Comparison of ENCODE assay signal across 14 cellular contexts in the genomic region with DNA sequence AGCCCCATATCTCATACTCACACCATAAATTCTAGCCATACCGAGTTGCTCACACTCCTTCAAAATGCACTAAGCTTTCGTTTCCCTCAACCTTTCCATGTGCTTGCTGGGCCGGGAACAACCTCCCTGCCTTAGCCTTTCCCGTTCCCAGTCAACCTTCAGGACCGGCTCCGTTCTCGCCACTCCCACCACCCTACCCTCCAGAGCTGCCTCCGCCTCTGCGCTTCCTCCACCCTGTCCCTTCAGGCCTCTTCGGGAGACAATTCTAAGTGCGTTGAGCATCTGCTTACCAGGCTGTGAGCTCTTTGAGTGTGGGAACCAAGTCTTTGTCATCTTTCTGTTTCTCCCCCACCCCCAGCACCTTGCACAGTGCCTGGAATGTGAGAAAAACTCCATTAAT. TPM values are rescaled to one million over a fixed set of nuclear protein-coding genes. Genes with fewer than 3 reads are reported as not detected.
A peak's percentile ranks its signal among the peaks of the same experiment; 100 is the strongest.
DNase-seq lines count a peak whose midpoint lies in the region; ATAC-seq and TF ChIP-seq lines count a peak whose summit lies in the region.
"Had no signal": no experiment of that assay in that cellular context is flagged by ENCODE, and none has a peak within 500 bp of the region (broad histone marks: within the 10 kb centered on the region; RNA-seq: fewer than 3 reads in every experiment).

No MANE protein-coding gene starts in this region.

- H4K20me1 ChIP-seq in GM23338 (replicated peaks; ENCODE audit: insufficient read depth) (no peaks in the 10 kb centered on the region), OCI-LY7 (ENCODE audit: insufficient read depth, low read length) (no peaks in the 10 kb centered on the region), PC-3 (ENCODE audit: low read length) (no peaks in the 10 kb centered on the region)

- H3K79me2 ChIP-seq in GM23338 (replicated peaks; ENCODE audit: insufficient read depth) (no peaks in the 10 kb centered on the region), OCI-LY7 (ENCODE audit: insufficient read depth, low read depth, low read length) (no peaks in the 10 kb centered on the region; the same call in 1 of the 2 replicates), PC-3 (ENCODE audit: low read length) (no peaks in the 10 kb centered on the region)

- POLR2A ChIA-PET in OCI-LY7 (lab: Charles Lee) (interaction anchor here (2.0 to 3.6 kb wide), 2 partner anchors 21 to 27 kb away, joined by 7 to 43 read pairs; no protein-coding TSS in a partner anchor), PC-3 (lab: Charles Lee; ENCODE audit: unreplicated experiment) (interaction anchor here (0.6 kb wide), 1 partner anchor 875 kb away, joined by 9 read pairs; a partner anchor contains a TSS)

- no peaks in the 10 kb centered on the region for H3K9me2 ChIP-seq in GM23338 (ENCODE audit: insufficient read depth)
- H3K9me2 ChIP-seq in OCI-LY7 (ENCODE audit: insufficient read depth, low read length), result no peaks in the 10 kb centered on the region
- no peaks in the 10 kb centered on the region for H3K9me2 ChIP-seq in PC-3 (replicated peaks; ENCODE audit: low read length)

- H3K27ac ChIP-seq in GM23338 (ENCODE audit: low read depth), result no peak overlapping the region
- peak overlapping the region; percentile 46 for H3K27ac ChIP-seq in OCI-LY7 (ENCODE audit: low read depth, low read length, poor library complexity, severe bottlenecking)
- H3K27ac ChIP-seq in sigmoid colon, result peak overlapping the region in 3 of 4 donors; percentile 21 to 61 (median 47)
- H3K27ac ChIP-seq in PC-3 (ENCODE audit: low read length), result no peak overlapping the region
- H3K27ac ChIP-seq: GM23248 had no signal

- H3K27me3 Mint-ChIP-seq in GM23338 (ENCODE audit: insufficient read depth, low read depth, poor library complexity) (peaks cover 20% of the 10 kb centered on the region), glutamatergic neuron (ENCODE audit: unreplicated experiment) (peaks cover 29% of the 10 kb centered on the region)
- H3K27me3 Mint-ChIP-seq: CD4-positive, alpha-beta T cell had no signal

- peaks cover 23% of the 10 kb centered on the region for H3K4me1 Mint-ChIP-seq in GM23338
- peaks cover 63% of the 10 kb centered on the region for H3K4me1 Mint-ChIP-seq in glutamatergic neuron (ENCODE audit: low read depth, unreplicated experiment)

- no peaks in the 10 kb centered on the region for H3K36me3 Mint-ChIP-seq in GM23338 (ENCODE audit: low read depth)
- no peaks in the 10 kb centered on the region for H3K36me3 Mint-ChIP-seq in glutamatergic neuron (ENCODE audit: unreplicated experiment)

- H3K4me3 ChIP-seq in GM23338, result no peak overlapping the region
- H3K4me3 ChIP-seq in OCI-LY7 (ENCODE audit: low read depth, low read length, poor library complexity, severe bottlenecking), result no peak overlapping the region
- no peak overlapping the region for H3K4me3 ChIP-seq in sigmoid colon
- no peak overlapping the region for H3K4me3 ChIP-seq in PC-3 (ENCODE audit: low read length)
- H3K4me3 ChIP-seq: GM23248 had no signal

- H3K36me3 ChIP-seq in GM23338 (ENCODE audit: insufficient read depth) (no peaks in the 10 kb centered on the region), OCI-LY7 (ENCODE audit: insufficient read depth, low read length) (peaks cover 18% of the 10 kb centered on the region; the same call in 1 of the 2 replicates), sigmoid colon (no peaks in the 10 kb centered on the region), PC-3 (ENCODE audit: low read depth, low read length) (no peaks in the 10 kb centered on the region)

- no peak overlapping the region for H3K27ac Mint-ChIP-seq in GM23338
- H3K27ac Mint-ChIP-seq in glutamatergic neuron (ENCODE audit: unreplicated experiment), result peak overlapping the region; percentile 95
- H3K27ac Mint-ChIP-seq: B cell; CD4-positive, alpha-beta T cell had no signal

- WGBS in sigmoid colon, 2 donors, result 58 to 81% methylated on average over 11 of the region's 11 CpGs

- H3K27me3 ChIP-seq in GM23338 (ENCODE audit: insufficient read depth), result no peaks in the 10 kb centered on the region
- H3K27me3 ChIP-seq in sigmoid colon, result no peaks in the 10 kb centered on the region
- H3K27me3 ChIP-seq in PC-3 (ENCODE audit: low read length), result peaks cover 58% of the 10 kb centered on the region

- H2AFZ ChIP-seq in GM23338 (no peak overlapping the region), OCI-LY7 (ENCODE audit: low read length) (no peak overlapping the region), PC-3 (ENCODE audit: low read length) (no peak overlapping the region)
- H2AFZ ChIP-seq: GM23248 had no signal

- TF ChIP-seq CTCF in GM23338 (conservative IDR thresholded peaks at IDR 0.05; ENCODE audit: low read depth in 2 of 2), result no peak
- TF ChIP-seq CTCF in OCI-LY7 (conservative IDR thresholded peaks at IDR 0.05; ENCODE audit: low read length), result no peak
- TF ChIP-seq CTCF in glutamatergic neuron (IDR thresholded peaks at IDR 0.05; ENCODE audit: partially characterized antibody, unreplicated experiment), result no peak
- TF ChIP-seq CTCF in sigmoid colon (IDR thresholded peaks at IDR 0.05), result no peak
- TF ChIP-seq CTCF in PC-3 (conservative IDR thresholded peaks at IDR 0.05; ENCODE audit: low read depth, low read length), result no peak

- H3K4me3 Mint-ChIP-seq in GM23338, result no peak overlapping the region
- H3K4me3 Mint-ChIP-seq in glutamatergic neuron (ENCODE audit: unreplicated experiment), result peak overlapping the region; percentile 55
- H3K4me3 Mint-ChIP-seq: B cell; CD4-positive, alpha-beta T cell had no signal

- no peak for TF ChIP-seq EP300 in sigmoid colon (IDR thresholded peaks at IDR 0.05)

- H3F3A ChIP-seq in GM23338 (replicated peaks; ENCODE audit: low read depth) (no peaks in the 10 kb centered on the region), PC-3 (ENCODE audit: low read length, unreplicated experiment) (no peaks in the 10 kb centered on the region)

- intact Hi-C loops in OCI-LY7 (cut with micrococcal nuclease; ENCODE audit: unreplicated experiment), result no loop called here
- intact Hi-C loops in sigmoid colon (cut with DNase I), result loop anchor here (5.0 kb wide), 1 partner anchor 91 kb away; no protein-coding TSS in a partner anchor
- intact Hi-C loops in PC-3 (cut with micrococcal nuclease), result no loop called here

- peaks cover 17% of the 10 kb centered on the region for H3K4me1 ChIP-seq in GM23338 (ENCODE audit: insufficient read depth)
- peaks cover 70% of the 10 kb centered on the region for H3K4me1 ChIP-seq in OCI-LY7 (ENCODE audit: insufficient read depth, low read length, poor library complexity, severe bottlenecking)
- peaks cover 0 to 38% (median 21%) of the 10 kb centered on the region in 4 donors for H3K4me1 ChIP-seq in sigmoid colon
- H3K4me1 ChIP-seq in PC-3 (ENCODE audit: insufficient read depth, low read length), result no peaks in the 10 kb centered on the region
- H3K4me1 ChIP-seq: Caco-2 had no signal

- H3K9me3 Mint-ChIP-seq in GM23338 (no peaks in the 10 kb centered on the region), glutamatergic neuron (ENCODE audit: unreplicated experiment) (peaks cover 24% of the 10 kb centered on the region)
- H3K9me3 Mint-ChIP-seq: CD4-positive, alpha-beta T cell had no signal

- TF ChIP-seq POLR2A in sigmoid colon (IDR thresholded peaks at IDR 0.05), result no peak

- ATAC-seq in GM23338 (peak; percentile 37), PC-3 (no peak)
- ATAC-seq: HCT116 had no signal

- no peak overlapping the region for H3K9ac ChIP-seq in PC-3 (ENCODE audit: low read length)
- H3K9ac ChIP-seq: GM23248 had no signal

- no peaks in the 10 kb centered on the region for H3K9me3 ChIP-seq in OCI-LY7 (ENCODE audit: low read length)
- H3K9me3 ChIP-seq in sigmoid colon, result no peaks in the 10 kb centered on the region
- no peaks in the 10 kb centered on the region for H3K9me3 ChIP-seq in PC-3 (ENCODE audit: low read length)
- H3K9me3 ChIP-seq: Caco-2 had no signal

- CTCF ChIA-PET in OCI-LY7 (lab: Charles Lee; ENCODE audit: unreplicated experiment) (interaction anchor here (0.9 to 2.2 kb wide), 3 partner anchors 18 to 22 kb away, joined by 4 to 8 read pairs (median 5); no protein-coding TSS in a partner anchor), PC-3 (lab: Charles Lee) (no interaction called here)

- BruUV-seq in OCI-LY7 (replicated peaks; lab: Mats Ljungman, UMichigan), result no TSS peak
- BruUV-seq in PC-3 (replicated peaks; lab: Mats Ljungman, UMichigan), result no TSS peak

- no peak overlapping the region for H3K4me2 ChIP-seq in GM23338
- peak overlapping the region; percentile 42 for H3K4me2 ChIP-seq in OCI-LY7 (ENCODE audit: low read length)
- no peak overlapping the region for H3K4me2 ChIP-seq in PC-3 (ENCODE audit: low read length)

- DNase-seq in GM23338 (ENCODE audit: low spot score), result no peak
- DNase-seq in OCI-LY7 (ENCODE audit: low spot score), result no peak
- DNase-seq in glutamatergic neuron, result no peak
- no peak for DNase-seq in sigmoid colon
- no peak for DNase-seq in activated naive CD4-positive, alpha-beta T cell treated with Interleukin-2 at 50 U/mL for 16 hours
- DNase-seq in PC-3, result no peak
- DNase-seq in AG08395 (ENCODE audit: low spot score), result no peak
- DNase-seq: Caco-2; CD4-positive, alpha-beta T cell; GDM1; GM23248; NCI-H2081 treated with DMSO at 0.1 percent for 48 hours had no signal

TF ChIP-seq in GM23338, 12 proteins besides CTCF, POLR2A, EP300 and RAD21:
- TF ChIP-seq, protein P1, sequence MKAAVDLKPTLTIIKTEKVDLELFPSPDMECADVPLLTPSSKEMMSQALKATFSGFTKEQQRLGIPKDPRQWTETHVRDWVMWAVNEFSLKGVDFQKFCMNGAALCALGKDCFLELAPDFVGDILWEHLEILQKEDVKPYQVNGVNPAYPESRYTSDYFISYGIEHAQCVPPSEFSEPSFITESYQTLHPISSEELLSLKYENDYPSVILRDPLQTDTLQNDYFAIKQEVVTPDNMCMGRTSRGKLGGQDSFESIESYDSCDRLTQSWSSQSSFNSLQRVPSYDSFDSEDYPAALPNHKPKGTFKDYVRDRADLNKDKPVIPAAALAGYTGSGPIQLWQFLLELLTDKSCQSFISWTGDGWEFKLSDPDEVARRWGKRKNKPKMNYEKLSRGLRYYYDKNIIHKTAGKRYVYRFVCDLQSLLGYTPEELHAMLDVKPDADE (IDR thresholded peaks at IDR 0.05), result no peak
TF ChIP-seq in GM23338: peak in this region for 0.

RNA-seq across cellular contexts. Expression of a gene that starts 31.6 kb away (rescaled TPM):
- 1.9 and 4.0 TPM in 2 replicates for total RNA-seq in GM23338 (2014; rRNA removed; shearing (Covaris generic))
- 3.0 and 3.1 TPM in 2 replicates for polyA plus RNA-seq in GM23338 (2016; fragmentation: Nextera tagmentation; extraction: Ambion mirVana)
- total RNA-seq in OCI-LY7 (2014; rRNA removed; shearing (Covaris generic)), result 11.4 and 14.8 TPM in 2 replicates
- total RNA-seq in OCI-LY7 (2022), result 44.5 and 50.8 TPM in 2 replicates
- 3.8 TPM for total RNA-seq in glutamatergic neuron (ENCODE audit: unreplicated experiment)
- total RNA-seq in sigmoid colon, result 10 to 100 TPM in 3 of 4 donors, 1 to 10 TPM in 1; 9.4 to 27.7 (median 17.7) TPM
- 1 to 10 TPM in 1 of 3 donors, under 1 TPM in 2; 0.23 to 1.5 (median 0.60) TPM for polyA plus RNA-seq in sigmoid colon
- total RNA-seq in PC-3 (2014; rRNA removed), result 0.12 and 0.26 TPM in 2 replicates
- total RNA-seq: CD4-positive, alpha-beta T cell; GM23248 had no signal
- polyA plus RNA-seq: GM23248 had no signal

Comparison
In these comparisons a context has a peak if more than half of its experiments do, and no peak if none do; other contexts are left out.
1. H3K27ac ChIP-seq: peak in OCI-LY7 (single experiment) and sigmoid colon (3 of 4); none in GM23338 (single experiment) and PC-3 (single experiment).